8 cellular contexts compared by ENCODE assay signal in genomic region chr4:25842229-25842840, GRCh38. TPM values are rescaled to one million over a fixed set of nuclear protein-coding genes. Genes with fewer than 3 reads are reported as not detected.
DNase-seq lines count a peak whose midpoint lies in the region; ATAC-seq and TF ChIP-seq lines count a peak whose summit lies in the region.

No MANE protein-coding gene starts in this region.

- no peaks in the 10 kb centered on the region for H3K27me3 ChIP-seq in uterus

- no peak overlapping the region for H3K27ac ChIP-seq in uterus

- no peak for TF ChIP-seq CTCF in uterus (IDR thresholded peaks at IDR 0.05)

- H3K9me3 Mint-ChIP-seq in activated CD8-positive, alpha-beta memory T cell treated with anti-CD3 and anti-CD28 coated beads, Interleukin-2, amount 10 ng/mL, durations not matched to agents 7 days and 5 days (ENCODE audit: low read depth) = no peaks in the 10 kb centered on the region

- peak; percentile 66 for ATAC-seq in HG03159 (IDR thresholded peaks at IDR 0.05; ENCODE audit: unreplicated experiment)
- peak; percentile 46 for ATAC-seq in activated CD8-positive, alpha-beta memory T cell treated with anti-CD3 and anti-CD28 coated beads, Interleukin-2, amount 10 ng/mL, durations not matched to agents 7 days and 5 days

- H3K4me1 ChIP-seq in uterus = no peaks in the 10 kb centered on the region

- no peaks in the 10 kb centered on the region for H3K9me3 ChIP-seq in uterus

- peaks cover 44% of the 10 kb centered on the region for H3K4me1 Mint-ChIP-seq in activated CD8-positive, alpha-beta memory T cell treated with anti-CD3 and anti-CD28 coated beads, Interleukin-2, amount 10 ng/mL, durations not matched to agents 7 days and 5 days

- H3K27ac Mint-ChIP-seq in activated CD8-positive, alpha-beta memory T cell treated with anti-CD3 and anti-CD28 coated beads, Interleukin-2, amount 10 ng/mL, durations not matched to agents 7 days and 5 days = peak overlapping the region; percentile 16

- no peak overlapping the region for H3K4me3 Mint-ChIP-seq in activated CD8-positive, alpha-beta memory T cell treated with anti-CD3 and anti-CD28 coated beads, Interleukin-2, amount 10 ng/mL, durations not matched to agents 7 days and 5 days

- peaks cover 36% of the 10 kb centered on the region for H3K36me3 Mint-ChIP-seq in activated CD8-positive, alpha-beta memory T cell treated with anti-CD3 and anti-CD28 coated beads, Interleukin-2, amount 10 ng/mL, durations not matched to agents 7 days and 5 days

- H3K4me3 ChIP-seq in uterus = no peak overlapping the region

- DNase-seq in stimulated activated CD4-positive, alpha-beta T cell treated with anti-CD3 and anti-CD28 coated beads, Interleukin-15, amount 100 ng/mL, for 24 hours = peak; percentile 43
- no peak for DNase-seq in stimulated activated CD4-positive, alpha-beta T cell treated with anti-CD3 and anti-CD28 coated beads, Interleukin-2, amount 100 ng/mL, for 48 hours
- peak; percentile 65 for DNase-seq in activated CD8-positive, alpha-beta memory T cell treated with anti-CD3 and anti-CD28 coated beads, Interleukin-2, amount 10 ng/mL, durations not matched to agents 7 days and 5 days
- DNase-seq in stimulated activated CD8-positive, alpha-beta memory T cell treated with anti-CD3 and anti-CD28 coated beads, Interleukin-7, amount 100 ng/mL, for 4 hours (ENCODE audit: low read depth in 2 of 2) = peak; percentile 24 to 25
- no peak for DNase-seq in HuH-7 (ENCODE audit: low spot score)
- no peak for DNase-seq in uterus
- no peak for DNase-seq in NCI-H1930 (lab: John Stamatoyannopoulos, UW)

- CTCF ChIA-PET in activated CD8-positive, alpha-beta memory T cell treated with anti-CD3 and anti-CD28 coated beads, Interleukin-2, amount 10 ng/mL, durations not matched to agents 7 days and 5 days (lab: Charles Lee) = interaction anchor here (0.7 to 1.2 kb wide), 11 partner anchors 11 to 591 kb away, joined by 3 to 8 read pairs (median 4); no protein-coding TSS in a partner anchor

- TF ChIP-seq POLR2A in uterus (IDR thresholded peaks at IDR 0.05) = no peak

- intact Hi-C loops in uterus (cut with DNase I; ENCODE audit: low total_unique reads) = no loop called here

- no peaks in the 10 kb centered on the region for H3K27me3 Mint-ChIP-seq in activated CD8-positive, alpha-beta memory T cell treated with anti-CD3 and anti-CD28 coated beads, Interleukin-2, amount 10 ng/mL, durations not matched to agents 7 days and 5 days

- H3K36me3 ChIP-seq in uterus = no peaks in the 10 kb centered on the region

RNA-seq across cellular contexts. Expression of gene SEL1L3, which starts 20.5 kb away (rescaled TPM):
- 10 to 100 TPM; 66.3 to 82.8 TPM for total RNA-seq in activated CD8-positive, alpha-beta memory T cell treated with anti-CD3 and anti-CD28 coated beads, Interleukin-2, amount 10 ng/mL, durations not matched to agents 7 days and 5 days
- total RNA-seq in uterus = 10 to 100 TPM in 3 of 4 donors, 1 to 10 TPM in 1; 4.1 to 46.1 (median 21.2) TPM

Comparison
In these comparisons a context has a peak if more than half of its experiments do, and no peak if none do; other contexts are left out.
1. DNase-seq: peak in stimulated activated CD4-positive, alpha-beta T cell treated with anti-CD3 and anti-CD28 coated beads, Interleukin-15, amount 100 ng/mL, for 24 hours (single experiment), activated CD8-positive, alpha-beta memory T cell treated with anti-CD3 and anti-CD28 coated beads, Interleukin-2, amount 10 ng/mL, durations not matched to agents 7 days and 5 days (single experiment) and stimulated activated CD8-positive, alpha-beta memory T cell treated with anti-CD3 and anti-CD28 coated beads, Interleukin-7, amount 100 ng/mL, for 4 hours (2 of 2); none in stimulated activated CD4-positive, alpha-beta T cell treated with anti-CD3 and anti-CD28 coated beads, Interleukin-2, amount 100 ng/mL, for 48 hours (0 of 2), HuH-7 (single experiment), uterus (0 of 2) and NCI-H1930 (0 of 2).